Comparison of ENCODE assay signal across 18 cellular contexts in genomic region chr9:4214506-4214905, GRCh38.
"Had no signal": no experiment of that assay in that cellular context is flagged by ENCODE, and none has a peak within 500 bp of the region (broad histone marks: within the 10 kb centered on the region; RNA-seq: fewer than 3 reads in every experiment).

No MANE protein-coding gene starts in this region.

- H3K9me3 ChIP-seq: suprapubic skin, transverse colon, vagina had no signal

- DNase-seq: activated B cell treated with CpG ODN at 0.5 μM for 24 hours; activated CD4-positive, alpha-beta T cell treated with anti-CD3 and anti-CD28 coated beads for 48 hours; activated CD8-positive, alpha-beta T cell treated with anti-CD3 and anti-CD28 coated beads for 36 hours; activated naive CD4-positive, alpha-beta T cell; activated naive CD8-positive, alpha-beta T cell treated with anti-CD3 and anti-CD28 coated beads, Interleukin-2, amount 10 ng/mL, durations not matched to agents 7 days and 5 days; activated T-cell treated with anti-CD3 and anti-CD28 coated beads, Interleukin-2, amount 50 U/mL, for 1 hour; aorta; erythroblast; foreskin fibroblast; glutamatergic neuron; occipital lobe; posterior cingulate gyrus; transverse colon had no signal

- H3K27ac ChIP-seq: coronary artery, suprapubic skin, transverse colon, vagina had no signal

- H3K4me1 ChIP-seq: suprapubic skin, vagina had no signal

- H3K27me3 ChIP-seq: suprapubic skin, transverse colon, vagina had no signal

- H3K27me3 Mint-ChIP-seq: activated B cell treated with CpG ODN at 0.5 μM for 24 hours; activated CD8-positive, alpha-beta T cell treated with anti-CD3 and anti-CD28 coated beads for 36 hours; activated naive CD8-positive, alpha-beta T cell treated with anti-CD3 and anti-CD28 coated beads, Interleukin-2, amount 10 ng/mL, durations not matched to agents 7 days and 5 days had no signal

- H3K27ac Mint-ChIP-seq: activated B cell treated with CpG ODN at 0.5 μM for 24 hours; activated CD8-positive, alpha-beta T cell treated with anti-CD3 and anti-CD28 coated beads for 36 hours; activated naive CD8-positive, alpha-beta T cell treated with anti-CD3 and anti-CD28 coated beads, Interleukin-2, amount 10 ng/mL, durations not matched to agents 7 days and 5 days; activated T-helper 17 cell treated with anti-CD3 and anti-CD28 coated beads, Interleukin-2, amount 50 U/mL, for 72 hours; stimulated activated naive CD8-positive, alpha-beta T cell treated with anti-CD3 and anti-CD28 coated beads, Interleukin-15, Interleukin-2, amounts not matched to agents 100 ng/mL and 50 ng/mL, for 24 hours had no signal

- ATAC-seq: activated CD8-positive, alpha-beta T cell treated with anti-CD3 and anti-CD28 coated beads for 36 hours; activated T-helper 17 cell treated with anti-CD3 and anti-CD28 coated beads, Interleukin-2, amount 50 U/mL, for 72 hours had no signal

- H3K4me3 Mint-ChIP-seq: activated B cell treated with CpG ODN at 0.5 μM for 24 hours; activated CD8-positive, alpha-beta T cell treated with anti-CD3 and anti-CD28 coated beads for 36 hours; activated naive CD8-positive, alpha-beta T cell treated with anti-CD3 and anti-CD28 coated beads, Interleukin-2, amount 10 ng/mL, durations not matched to agents 7 days and 5 days; activated T-helper 17 cell treated with anti-CD3 and anti-CD28 coated beads, Interleukin-2, amount 50 U/mL, for 72 hours; stimulated activated naive CD8-positive, alpha-beta T cell treated with anti-CD3 and anti-CD28 coated beads, Interleukin-15, Interleukin-2, amounts not matched to agents 100 ng/mL and 50 ng/mL, for 24 hours had no signal

- H3K9me3 Mint-ChIP-seq: activated B cell treated with CpG ODN at 0.5 μM for 24 hours; activated CD8-positive, alpha-beta T cell treated with anti-CD3 and anti-CD28 coated beads for 36 hours; stimulated activated naive CD8-positive, alpha-beta T cell treated with anti-CD3 and anti-CD28 coated beads, Interleukin-15, Interleukin-2, amounts not matched to agents 100 ng/mL and 50 ng/mL, for 24 hours had no signal

- H3K36me3 ChIP-seq: suprapubic skin, transverse colon, vagina had no signal

- H3K4me3 ChIP-seq: coronary artery, suprapubic skin, transverse colon, vagina had no signal

- H3K4me1 Mint-ChIP-seq: activated B cell treated with CpG ODN at 0.5 μM for 24 hours; activated naive CD8-positive, alpha-beta T cell treated with anti-CD3 and anti-CD28 coated beads, Interleukin-2, amount 10 ng/mL, durations not matched to agents 7 days and 5 days; activated T-helper 17 cell treated with anti-CD3 and anti-CD28 coated beads, Interleukin-2, amount 50 U/mL, for 72 hours had no signal

- H3K36me3 Mint-ChIP-seq: activated naive CD8-positive, alpha-beta T cell treated with anti-CD3 and anti-CD28 coated beads, Interleukin-2, amount 10 ng/mL, durations not matched to agents 7 days and 5 days had no signal
